ENCODE assay signal across 20 cellular contexts in genomic region chr1:31618916-31619846, GRCh38. TPM values are rescaled to one million over a fixed set of nuclear protein-coding genes. Genes with fewer than 3 reads are reported as not detected.
DNase-seq lines count a peak whose midpoint lies in the region; ATAC-seq, FAIRE-seq and TF ChIP-seq lines count a peak whose summit lies in the region.
"Had no signal": no experiment of that assay in that cellular context is flagged by ENCODE, and none has a peak within 500 bp of the region (broad histone marks: within the 10 kb centered on the region; RNA-seq: fewer than 3 reads in every experiment).

No MANE protein-coding gene starts in this region.

- POLR2A ChIA-PET in GM12878 (lab: Charles Lee) = interaction anchor here (0.9 kb wide), 1 partner anchor 25 kb away, joined by 3 read pairs; no protein-coding TSS in a partner anchor

- H3K27me3 ChIP-seq in GM12878 (replicated peaks in 1 of 2; ENCODE audit: control insufficient read depth in 2 of 2, insufficient read depth in 2 of 2, low read length in 1 of 2) (no peaks in the 10 kb centered on the region; a peak in 2 of 4 replicates), esophagus squamous epithelium (peaks cover 0 to 35% (median 3%) of the 10 kb centered on the region in 4 donors)
- H3K27me3 ChIP-seq: ovary had no signal

- FAIRE-seq in GM12878 (lab: Jason Lieb, UNC) = no peak
- FAIRE-seq: G401.6, urothelium cell line had no signal

- intact Hi-C loops in GM12878 (cut with micrococcal nuclease; ENCODE audit: unreplicated experiment) (loop anchor here (1.0 to 2.0 kb wide), 2 partner anchors 24 to 55 kb away; no protein-coding TSS in a partner anchor), esophagus squamous epithelium (cut with DNase I) (no loop called here)

- H3K27ac Mint-ChIP-seq in stimulated activated naive CD8-positive, alpha-beta T cell treated with anti-CD3 and anti-CD28 coated beads, Interleukin-15, amount 100 ng/mL, for 72 hours = peak overlapping the region in 1 of 2 donors; percentile 50
- peak overlapping the region; percentile 47 for H3K27ac Mint-ChIP-seq in nephron progenitor cell

- H4K20me1 ChIP-seq in GM12878 (ENCODE audit: control insufficient read depth, insufficient read depth) = no peaks in the 10 kb centered on the region

- H3K4me3 Mint-ChIP-seq in stimulated activated naive CD8-positive, alpha-beta T cell treated with anti-CD3 and anti-CD28 coated beads, Interleukin-15, amount 100 ng/mL, for 72 hours = no peak overlapping the region
- H3K4me3 Mint-ChIP-seq in nephron progenitor cell = no peak overlapping the region

- TF ChIP-seq EP300 in GM12878 (IDR thresholded peaks at IDR 0.05; ENCODE audit: borderline replicate concordance in 1 of 2, control insufficient read depth in 1 of 2, low read depth in 2 of 2, low read length in 2 of 2) = no peak

- SMC1A ChIA-PET in GM12878 (lab: Charles Lee; ENCODE audit: uncharacterized antibody, unreplicated experiment) = interaction anchor here (1.0 to 3.2 kb wide), 13 partner anchors 10 to 169 kb away, joined by 3 to 16 read pairs (median 5); no protein-coding TSS in a partner anchor

- BruUV-seq in GM12878 (replicated peaks; lab: Mats Ljungman, UMichigan) = no TSS peak

- DNase-seq in stimulated activated naive CD8-positive, alpha-beta T cell treated with anti-CD3 and anti-CD28 coated beads, Interleukin-15, amount 100 ng/mL, for 72 hours = no peak
- no peak for DNase-seq in stimulated activated naive CD8-positive, alpha-beta T cell treated with anti-CD3 and anti-CD28 coated beads, Interleukin-15, Interleukin-2, amounts not matched to agents 100 U/mL and 50 U/mL, for 24 hours
- DNase-seq in GM12878 (ENCODE audit: low read depth, low spot score) (no peak), nephron progenitor cell (no peak), esophagus squamous epithelium (lab: John Stamatoyannopoulos, UW) (no peak)
- DNase-seq in activated CD4-positive, alpha-beta T cell treated with anti-CD3 and anti-CD28 coated beads, Interleukin-2, amount 50 U/mL, for 48 hours = no peak
- DNase-seq: activated gamma-delta T cell, cortex of kidney, glutamatergic neuron, mammary epithelial cell, NCI-H69, ovary, SIG-M5, T-helper 1 cell had no signal

- no peak for TF ChIP-seq RAD21 in GM12878 (IDR thresholded peaks at IDR 0.05; ENCODE audit: insufficient read depth, low read depth, low read length)

- H2AFZ ChIP-seq in GM12878 (ENCODE audit: control insufficient read depth, low read depth, low read length) = no peak overlapping the region

- H3K27ac ChIP-seq in GM12878 (ENCODE audit: control insufficient read depth, insufficient read depth) (no peak overlapping the region), esophagus squamous epithelium (no peak overlapping the region)
- H3K27ac ChIP-seq: C4-2B, ovary had no signal

- H3K9me3 ChIP-seq in GM12878 (replicated peaks; ENCODE audit: control insufficient read depth, insufficient read depth, low read length) (no peaks in the 10 kb centered on the region), esophagus squamous epithelium (no peaks in the 10 kb centered on the region)
- H3K9me3 ChIP-seq: ovary had no signal

- RAD21 ChIA-PET in GM12878 (lab: Charles Lee; ENCODE audit: unreplicated experiment) = interaction anchor here (0.6 to 3.2 kb wide), 14 partner anchors 21 to 436 kb away, joined by 3 to 10 read pairs (median 4); partner anchors contain the start of gene PEF1

- TF ChIP-seq POLR2A in GM12878 (IDR thresholded peaks at IDR 0.05; ENCODE audit: low read depth, low read length) (no peak), esophagus squamous epithelium (IDR thresholded peaks at IDR 0.05) (no peak)

- no peaks in the 10 kb centered on the region for H3K36me3 ChIP-seq in GM12878 (ENCODE audit: control insufficient read depth in 2 of 2, insufficient read depth in 2 of 2, low read length in 1 of 2)
- no peaks in the 10 kb centered on the region for H3K36me3 ChIP-seq in esophagus squamous epithelium
- H3K36me3 ChIP-seq: ovary had no signal

- no peaks in the 10 kb centered on the region; the same call in none of the 2 replicates for H3K4me1 ChIP-seq in GM12878 (ENCODE audit: control insufficient read depth, insufficient read depth, low read length)
- peaks cover 8 to 16% (median 11%) of the 10 kb centered on the region in 3 donors for H3K4me1 ChIP-seq in esophagus squamous epithelium

- CTCF ChIA-PET in GM12878 (lab: Yijun Ruan, JAX) = interaction anchor here (0.7 to 4.9 kb wide), 25 partner anchors 8 to 246 kb away, joined by 3 to 61 read pairs (median 7); partner anchors contain the start of genes FABP3 and PEF1

- no peak overlapping the region for H3K9ac ChIP-seq in GM12878 (ENCODE audit: control insufficient read depth, insufficient read depth, low read length)

- no peak; a peak in 1 of 6 replicates for TF ChIP-seq CTCF in GM12878 (IDR thresholded peaks at IDR 0.05 in 2 of 3, conservative IDR thresholded peaks at IDR 0.05 in 1 of 3; ENCODE audit: control insufficient read depth in 2 of 3, extremely low read depth in 1 of 3, insufficient read depth in 1 of 3, low read depth in 3 of 3, low read length in 3 of 3)
- no peak for TF ChIP-seq CTCF in nephron progenitor cell (IDR thresholded peaks at IDR 0.05)
- TF ChIP-seq CTCF in esophagus squamous epithelium (IDR thresholded peaks at IDR 0.05) = no peak

- no peak overlapping the region for H3K4me3 ChIP-seq in GM12878
- H3K4me3 ChIP-seq in esophagus squamous epithelium = no peak overlapping the region
- H3K4me3 ChIP-seq: ovary had no signal

- H3K9me3 Mint-ChIP-seq in stimulated activated naive CD8-positive, alpha-beta T cell treated with anti-CD3 and anti-CD28 coated beads, Interleukin-15, amount 100 ng/mL, for 72 hours = no peaks in the 10 kb centered on the region
- no peaks in the 10 kb centered on the region for H3K9me3 Mint-ChIP-seq in nephron progenitor cell

- no peaks in the 10 kb centered on the region for H3K79me2 ChIP-seq in GM12878 (ENCODE audit: control insufficient read depth, insufficient read depth, low read length)

- no peak overlapping the region for H3K4me2 ChIP-seq in GM12878 (ENCODE audit: control insufficient read depth, insufficient read depth)

- in situ Hi-C loops in GM12878 (cut with MboI) = no loop called here

- no peaks in the 10 kb centered on the region for H3K36me3 Mint-ChIP-seq in nephron progenitor cell (ENCODE audit: low read depth)

- ATAC-seq in stimulated activated naive CD8-positive, alpha-beta T cell treated with anti-CD3 and anti-CD28 coated beads, Interleukin-15, amount 100 ng/mL, for 72 hours = peak; percentile 10
- ATAC-seq in stimulated activated naive CD8-positive, alpha-beta T cell treated with anti-CD3 and anti-CD28 coated beads, Interleukin-15, Interleukin-2, amounts not matched to agents 100 U/mL and 50 U/mL, for 24 hours = no peak
- ATAC-seq in GM12878 (peak; percentile 35; the same call in 2 of the 3 replicates), HG02840 (IDR thresholded peaks at IDR 0.05; ENCODE audit: low FRiP score, unreplicated experiment) (no peak), GM21528 (IDR thresholded peaks at IDR 0.05; ENCODE audit: low FRiP score, unreplicated experiment) (no peak)

- peaks cover 44% of the 10 kb centered on the region for H3K27me3 Mint-ChIP-seq in stimulated activated naive CD8-positive, alpha-beta T cell treated with anti-CD3 and anti-CD28 coated beads, Interleukin-15, amount 100 ng/mL, for 72 hours
- peaks cover 41% of the 10 kb centered on the region for H3K27me3 Mint-ChIP-seq in nephron progenitor cell (ENCODE audit: low read depth, poor library complexity)

- peaks cover 14% of the 10 kb centered on the region for H3K4me1 Mint-ChIP-seq in stimulated activated naive CD8-positive, alpha-beta T cell treated with anti-CD3 and anti-CD28 coated beads, Interleukin-15, amount 100 ng/mL, for 72 hours
- H3K4me1 Mint-ChIP-seq in nephron progenitor cell = peaks cover 20% of the 10 kb centered on the region

- 20% methylated on average over 23 of the region's 23 CpGs for WGBS in GM12878 (ENCODE audit: insufficient coverage, insufficient replicate concordance, low lambda C conversion rate, missing lambda C conversion rate)
- WGBS in esophagus squamous epithelium, 2 donors = 71 to 82% methylated on average over 8 to 21 of the region's 23 CpGs

RNA-seq across cellular contexts. Expression of gene HCRTR1, which starts 1.7 kb away (rescaled TPM):
- not detected in 2 replicates for total RNA-seq in GM12878 (2013; cell fraction: nucleolus; rRNA removed)
- 0.11 TPM in 1 of 2 replicates, not detected in the other for total RNA-seq in GM12878 (2014; rRNA removed)
- total RNA-seq in GM12878 (2014; rRNA removed; fragmentation: Illumina TruSeq; extraction: Trizol) = not detected in 2 replicates
- not detected in 2 replicates for total RNA-seq in GM12878 (2021)
- not detected for polyA plus RNA-seq in GM12878 (2011; ENCODE audit: low read depth)
- not detected in 2 replicates for polyA plus RNA-seq in GM12878 (2011; rRNA removed)
- 0.04 TPM in 1 of 2 replicates, not detected in the other for polyA plus RNA-seq in GM12878 (2011; cell fraction: cytosol; rRNA removed)
- polyA plus RNA-seq in GM12878 (2011; cell fraction: nucleus; rRNA removed) = not detected in 2 replicates
- not detected in 2 replicates for polyA plus RNA-seq in GM12878 (2012)
- polyA plus RNA-seq in GM12878 (2014; fragmentation: Illumina TruSeq; extraction: Trizol) = not detected in 2 replicates
- polyA plus RNA-seq in GM12878 (2014; fragmentation: Nextera tagmentation; extraction: Ambion mirVana) = not detected
- polyA plus RNA-seq in GM12878 (2014; rRNA removed) = not detected in 2 replicates
- polyA plus RNA-seq in GM12878 (2016; fragmentation: Nextera tagmentation; extraction: Ambion mirVana) = not detected
- not detected in 2 replicates for polyA minus RNA-seq in GM12878 (2011; rRNA and poly(A)+ RNA removed)
- polyA minus RNA-seq in GM12878 (2011; cell fraction: cytosol; rRNA and poly(A)+ RNA removed) = not detected in 2 replicates
- polyA minus RNA-seq in GM12878 (2011; cell fraction: nucleus; rRNA and poly(A)+ RNA removed) = not detected in 2 replicates
- under 1 TPM in 1 of 4 donors, not detected in 3; 0.22 TPM for total RNA-seq in esophagus squamous epithelium
- total RNA-seq: mammary epithelial cell, myocyte, ovary had no signal
- polyA plus RNA-seq: mammary epithelial cell, ovary had no signal

RNA-seq across cellular contexts. Expression of gene PEF1, which starts 25.5 kb away (rescaled TPM):
- total RNA-seq in GM12878 (2013; cell fraction: nucleolus; rRNA removed) = 18.2 and 22.2 TPM in 2 replicates
- total RNA-seq in GM12878 (2014; rRNA removed) = 92.9 and 107 TPM in 2 replicates
- total RNA-seq in GM12878 (2014; rRNA removed; fragmentation: Illumina TruSeq; extraction: Trizol) = 46.3 and 46.4 TPM in 2 replicates
- total RNA-seq in GM12878 (2021) = 59.5 and 60.1 TPM in 2 replicates
- 40.3 TPM for polyA plus RNA-seq in GM12878 (2011; ENCODE audit: low read depth)
- 61.3 and 100 TPM in 2 replicates for polyA plus RNA-seq in GM12878 (2011; rRNA removed)
- 141 and 161 TPM in 2 replicates for polyA plus RNA-seq in GM12878 (2011; cell fraction: cytosol; rRNA removed)
- 88.6 and 89.0 TPM in 2 replicates for polyA plus RNA-seq in GM12878 (2011; cell fraction: nucleus; rRNA removed)
- polyA plus RNA-seq in GM12878 (2012) = 38.7 and 47.8 TPM in 2 replicates
- 50.3 and 80.4 TPM in 2 replicates for polyA plus RNA-seq in GM12878 (2014; fragmentation: Illumina TruSeq; extraction: Trizol)
- 10 to 100 TPM; 27.1 to 40.4 TPM for polyA plus RNA-seq in GM12878 (2014; fragmentation: Nextera tagmentation; extraction: Ambion mirVana)
- polyA plus RNA-seq in GM12878 (2014; rRNA removed) = 92.2 and 95.5 TPM in 2 replicates
- polyA plus RNA-seq in GM12878 (2016; fragmentation: Nextera tagmentation; extraction: Ambion mirVana) = 10 to 100 TPM; 77.5 to 86.6 TPM
- 104 and 151 TPM in 2 replicates for polyA minus RNA-seq in GM12878 (2011; rRNA and poly(A)+ RNA removed)
- polyA minus RNA-seq in GM12878 (2011; cell fraction: cytosol; rRNA and poly(A)+ RNA removed) = 33.3 and 37.6 TPM in 2 replicates
- 19.7 and 29.3 TPM in 2 replicates for polyA minus RNA-seq in GM12878 (2011; cell fraction: nucleus; rRNA and poly(A)+ RNA removed)
- 10 to 100 TPM; 59.1 to 69.8 (median 63.6) TPM for total RNA-seq in esophagus squamous epithelium

RNA-seq across cellular contexts. Expression of gene TINAGL1, which starts 42.9 kb away (rescaled TPM):
- 0.64 TPM in 1 of 2 replicates, not detected in the other for total RNA-seq in GM12878 (2013; cell fraction: nucleolus; rRNA removed)
- total RNA-seq in GM12878 (2014; rRNA removed) (0.27 TPM in 1 of 2 replicates, not detected in the other), GM12878 (2014; rRNA removed; fragmentation: Illumina TruSeq; extraction: Trizol) (not detected in 2 replicates), GM12878 (2021) (0.23 and 0.40 TPM in 2 replicates), esophagus squamous epithelium (10 to 100 TPM; 24.5 to 56.4 (median 44.6) TPM)
- not detected for polyA plus RNA-seq in GM12878 (2011; ENCODE audit: low read depth)
- polyA plus RNA-seq in GM12878 (2011; rRNA removed) (0.36 and 0.49 TPM in 2 replicates), GM12878 (2014; fragmentation: Illumina TruSeq; extraction: Trizol) (not detected in 2 replicates), GM12878 (2014; fragmentation: Nextera tagmentation; extraction: Ambion mirVana) (not detected), GM12878 (2014; rRNA removed) (0.04 TPM in 1 of 2 replicates, not detected in the other), GM12878 (2016; fragmentation: Nextera tagmentation; extraction: Ambion mirVana) (under 1 TPM in 1 of 2 experiments, not detected in 1; 0.20 TPM)
- 0.46 and 0.67 TPM in 2 replicates for polyA plus RNA-seq in GM12878 (2011; cell fraction: cytosol; rRNA removed)
- 3.2 and 4.7 TPM in 2 replicates for polyA plus RNA-seq in GM12878 (2011; cell fraction: nucleus; rRNA removed)
- polyA plus RNA-seq in GM12878 (2012) = 0.20 and 0.25 TPM in 2 replicates
- 0.51 and 0.98 TPM in 2 replicates for polyA minus RNA-seq in GM12878 (2011; rRNA and poly(A)+ RNA removed)
- not detected in 2 replicates for polyA minus RNA-seq in GM12878 (2011; cell fraction: cytosol; rRNA and poly(A)+ RNA removed)
- polyA minus RNA-seq in GM12878 (2011; cell fraction: nucleus; rRNA and poly(A)+ RNA removed) = 0.73 and 1.8 TPM in 2 replicates

Comparison
In these comparisons a context has a peak if more than half of its experiments do, and no peak if none do; other contexts are left out.
1. ATAC-seq: peak in stimulated activated naive CD8-positive, alpha-beta T cell treated with anti-CD3 and anti-CD28 coated beads, Interleukin-15, amount 100 ng/mL, for 72 hours (single experiment) and GM12878 (single experiment); none in stimulated activated naive CD8-positive, alpha-beta T cell treated with anti-CD3 and anti-CD28 coated beads, Interleukin-15, Interleukin-2, amounts not matched to agents 100 U/mL and 50 U/mL, for 24 hours (single experiment), HG02840 (single experiment) and GM21528 (single experiment).
2. RNA of gene TINAGL1, which starts 42.9 kb away (total RNA-seq): 24.5 to 56.4 TPM in esophagus squamous epithelium; 0.23 to 0.64 TPM in GM12878; every median in the first group is over 10 times any median in the second.